Comparison of ENCODE assay signal across 20 cellular contexts in genomic region chr13:44756411-44756810, GRCh38.
A peak's percentile ranks its signal among the peaks of the same experiment; 100 is the strongest.
DNase-seq lines count a peak whose midpoint lies in the region; ATAC-seq and TF ChIP-seq lines count a peak whose summit lies in the region.
"Had no signal": no experiment of that assay in that cellular context is flagged by ENCODE, and none has a peak within 500 bp of the region (broad histone marks: within the 10 kb centered on the region; RNA-seq: fewer than 3 reads in every experiment).

No MANE protein-coding gene starts in this region.

- H3K9ac ChIP-seq in GM23248 (no peak overlapping the region), skeletal muscle satellite cell (ENCODE audit: low read depth, low read length) (peak overlapping the region; percentile 15)

- H3K4me3 ChIP-seq in GM23248 = no peak overlapping the region
- H3K4me3 ChIP-seq in SJSA1 = no peak overlapping the region
- no peak overlapping the region for H3K4me3 ChIP-seq in fibroblast of the aortic adventitia (ENCODE audit: low read depth, low read length)
- H3K4me3 ChIP-seq in skeletal muscle satellite cell (ENCODE audit: low read length) = no peak overlapping the region
- H3K4me3 ChIP-seq in CD8-positive, alpha-beta T cell (ENCODE audit: low read depth, low read length) = no peak overlapping the region
- H3K4me3 ChIP-seq: right atrium auricular region had no signal

- H3K4me3 Mint-ChIP-seq in CD8-positive, alpha-beta T cell = no peak overlapping the region
- H3K4me3 Mint-ChIP-seq in activated CD4-positive, alpha-beta memory T cell treated with anti-CD3 and anti-CD28 coated beads, Interleukin-2, amount 10 ng/mL, durations not matched to agents 7 days and 5 days = no peak overlapping the region
- H3K4me3 Mint-ChIP-seq: activated CD8-positive, alpha-beta memory T cell treated with anti-CD3 and anti-CD28 coated beads, Interleukin-2, amount 10 ng/mL, durations not matched to agents 7 days and 5 days; immature natural killer cell; nephron had no signal

- no peaks in the 10 kb centered on the region for H4K20me1 ChIP-seq in GM23248 (ENCODE audit: insufficient read depth)

- H3K27me3 ChIP-seq in GM23248 (replicated peaks; ENCODE audit: insufficient read depth) = no peaks in the 10 kb centered on the region
- H3K27me3 ChIP-seq in SJSA1 (replicated peaks) = no peaks in the 10 kb centered on the region
- no peaks in the 10 kb centered on the region for H3K27me3 ChIP-seq in skeletal muscle satellite cell (ENCODE audit: control insufficient read depth, insufficient read depth, low read length)
- H3K27me3 ChIP-seq in CD8-positive, alpha-beta T cell (ENCODE audit: insufficient read depth, low read length) = no peaks in the 10 kb centered on the region
- H3K27me3 ChIP-seq: right atrium auricular region had no signal

- H3K27me3 Mint-ChIP-seq in CD8-positive, alpha-beta T cell (ENCODE audit: low read depth) = peaks cover 2% of the 10 kb centered on the region
- peaks cover 6% of the 10 kb centered on the region for H3K27me3 Mint-ChIP-seq in activated CD4-positive, alpha-beta memory T cell treated with anti-CD3 and anti-CD28 coated beads, Interleukin-2, amount 10 ng/mL, durations not matched to agents 7 days and 5 days

- no peak overlapping the region for H2AFZ ChIP-seq in GM23248

- no peak for ATAC-seq in CD8-positive, alpha-beta T cell
- ATAC-seq in GM19397 (IDR thresholded peaks at IDR 0.05; ENCODE audit: unreplicated experiment) = no peak
- ATAC-seq: activated CD8-positive, alpha-beta memory T cell treated with anti-CD3 and anti-CD28 coated beads, Interleukin-2, amount 10 ng/mL, durations not matched to agents 7 days and 5 days; HepG2 had no signal

- no peak for TF ChIP-seq CTCF in fibroblast of the aortic adventitia (IDR thresholded peaks at IDR 0.05; ENCODE audit: insufficient read depth, low read length)
- no peak for TF ChIP-seq CTCF in CD8-positive, alpha-beta T cell (IDR thresholded peaks at IDR 0.05)

- DNase-seq in GM23248 (no peak), SJSA1 (ENCODE audit: low read depth in 1 of 2, low spot score in 2 of 2) (no peak), fibroblast of the aortic adventitia (ENCODE audit: low read depth) (peak; percentile 53), D341Med (ENCODE audit: low spot score) (no peak)
- no peak for DNase-seq in CD8-positive, alpha-beta T cell
- no peak for DNase-seq in activated CD4-positive, alpha-beta memory T cell treated with anti-CD3 and anti-CD28 coated beads, Interleukin-2, amount 10 ng/mL, durations not matched to agents 7 days and 5 days
- DNase-seq: activated CD8-positive, alpha-beta memory T cell treated with anti-CD3 and anti-CD28 coated beads, Interleukin-2, amount 10 ng/mL, durations not matched to agents 7 days and 5 days; erythroblast; glutamatergic neuron; immature natural killer cell; MV-4-11; NCI-H2029; stimulated activated CD4-positive, alpha-beta T cell treated with anti-CD3 and anti-CD28 coated beads, Interleukin-2, amount 100 ng/mL, for 48 hours; substantia nigra; T1000 had no signal

- no peaks in the 10 kb centered on the region for H3K4me1 Mint-ChIP-seq in CD8-positive, alpha-beta T cell (ENCODE audit: low read depth)
- H3K4me1 Mint-ChIP-seq in activated CD4-positive, alpha-beta memory T cell treated with anti-CD3 and anti-CD28 coated beads, Interleukin-2, amount 10 ng/mL, durations not matched to agents 7 days and 5 days = peaks cover 6% of the 10 kb centered on the region
- H3K4me1 Mint-ChIP-seq: immature natural killer cell had no signal

- no peak overlapping the region for H3K27ac Mint-ChIP-seq in CD8-positive, alpha-beta T cell
- H3K27ac Mint-ChIP-seq in activated CD4-positive, alpha-beta memory T cell treated with anti-CD3 and anti-CD28 coated beads, Interleukin-2, amount 10 ng/mL, durations not matched to agents 7 days and 5 days = no peak overlapping the region
- H3K27ac Mint-ChIP-seq: activated CD8-positive, alpha-beta memory T cell treated with anti-CD3 and anti-CD28 coated beads, Interleukin-2, amount 10 ng/mL, durations not matched to agents 7 days and 5 days; immature natural killer cell; nephron had no signal

- intact Hi-C loops in CD8-positive, alpha-beta T cell (cut with DNase I, micrococcal nuclease) = no loop called here

- no peaks in the 10 kb centered on the region for H3K79me2 ChIP-seq in GM23248 (ENCODE audit: insufficient read depth)

- H3K9me2 ChIP-seq in GM23248 (ENCODE audit: insufficient read depth) = no peaks in the 10 kb centered on the region

- H3K4me1 ChIP-seq in GM23248 (ENCODE audit: insufficient read depth) (peaks cover 38% of the 10 kb centered on the region), SJSA1 (replicated peaks) (peaks cover 45% of the 10 kb centered on the region), skeletal muscle satellite cell (ENCODE audit: control insufficient read depth, insufficient read depth, low read length) (peaks cover 44% of the 10 kb centered on the region)
- no peaks in the 10 kb centered on the region for H3K4me1 ChIP-seq in CD8-positive, alpha-beta T cell (ENCODE audit: insufficient read depth, low read length)
- H3K4me1 ChIP-seq: right atrium auricular region had no signal

- CTCF ChIA-PET in CD8-positive, alpha-beta T cell (lab: Charles Lee) = no interaction called here
- CTCF ChIA-PET in activated CD4-positive, alpha-beta memory T cell treated with anti-CD3 and anti-CD28 coated beads, Interleukin-2, amount 10 ng/mL, durations not matched to agents 7 days and 5 days (lab: Charles Lee) = no interaction called here

- peak overlapping the region; percentile 29 for H3K27ac ChIP-seq in GM23248
- peak overlapping the region; percentile 81 for H3K27ac ChIP-seq in SJSA1
- no peak overlapping the region for H3K27ac ChIP-seq in CD8-positive, alpha-beta T cell (ENCODE audit: low read depth, low read length)

- H3K4me2 ChIP-seq in GM23248 (ENCODE audit: unreplicated experiment) = peak overlapping the region; percentile 31
- H3K4me2 ChIP-seq in skeletal muscle satellite cell (ENCODE audit: low read length) = peak overlapping the region; percentile 9

- H3K36me3 Mint-ChIP-seq in CD8-positive, alpha-beta T cell = no peaks in the 10 kb centered on the region
- no peaks in the 10 kb centered on the region for H3K36me3 Mint-ChIP-seq in activated CD4-positive, alpha-beta memory T cell treated with anti-CD3 and anti-CD28 coated beads, Interleukin-2, amount 10 ng/mL, durations not matched to agents 7 days and 5 days (ENCODE audit: low read depth)
- H3K36me3 Mint-ChIP-seq: activated CD8-positive, alpha-beta memory T cell treated with anti-CD3 and anti-CD28 coated beads, Interleukin-2, amount 10 ng/mL, durations not matched to agents 7 days and 5 days; immature natural killer cell had no signal

- no peaks in the 10 kb centered on the region for H3K9me3 Mint-ChIP-seq in CD8-positive, alpha-beta T cell
- H3K9me3 Mint-ChIP-seq in activated CD4-positive, alpha-beta memory T cell treated with anti-CD3 and anti-CD28 coated beads, Interleukin-2, amount 10 ng/mL, durations not matched to agents 7 days and 5 days = no peaks in the 10 kb centered on the region
- H3K9me3 Mint-ChIP-seq: nephron had no signal

- H3K36me3 ChIP-seq in GM23248 (ENCODE audit: low read depth) (no peaks in the 10 kb centered on the region), SJSA1 (no peaks in the 10 kb centered on the region), skeletal muscle satellite cell (ENCODE audit: insufficient read depth, low read length) (no peaks in the 10 kb centered on the region)
- no peaks in the 10 kb centered on the region for H3K36me3 ChIP-seq in CD8-positive, alpha-beta T cell (ENCODE audit: insufficient read depth, low read length)
- H3K36me3 ChIP-seq: right atrium auricular region had no signal

- H3K9me3 ChIP-seq in GM23248 (ENCODE audit: low read depth) (no peaks in the 10 kb centered on the region), SJSA1 (replicated peaks) (no peaks in the 10 kb centered on the region), skeletal muscle satellite cell (replicated peaks; ENCODE audit: low read length) (no peaks in the 10 kb centered on the region)
- no peaks in the 10 kb centered on the region for H3K9me3 ChIP-seq in CD8-positive, alpha-beta T cell (ENCODE audit: low read length)
- H3K9me3 ChIP-seq: right atrium auricular region had no signal

- WGBS in GM23248 (ENCODE audit: low coverage in 1 of 2, low lambda C conversion rate in 2 of 2, missing lambda C conversion rate in 2 of 2), 2 experiments = 95 to 96% methylated on average over 3 of the region's 3 CpGs

- in situ Hi-C loops in GM23248 (cut with MboI) = no loop called here

- peaks cover 27% of the 10 kb centered on the region for H3F3A ChIP-seq in GM23248 (ENCODE audit: insufficient read depth)

- POLR2A ChIA-PET in CD8-positive, alpha-beta T cell (lab: Charles Lee) = no interaction called here
- POLR2A ChIA-PET in activated CD4-positive, alpha-beta memory T cell treated with anti-CD3 and anti-CD28 coated beads, Interleukin-2, amount 10 ng/mL, durations not matched to agents 7 days and 5 days (lab: Charles Lee) = no interaction called here
